ENCODE assay signal across 15 cellular contexts in the genomic region with DNA sequence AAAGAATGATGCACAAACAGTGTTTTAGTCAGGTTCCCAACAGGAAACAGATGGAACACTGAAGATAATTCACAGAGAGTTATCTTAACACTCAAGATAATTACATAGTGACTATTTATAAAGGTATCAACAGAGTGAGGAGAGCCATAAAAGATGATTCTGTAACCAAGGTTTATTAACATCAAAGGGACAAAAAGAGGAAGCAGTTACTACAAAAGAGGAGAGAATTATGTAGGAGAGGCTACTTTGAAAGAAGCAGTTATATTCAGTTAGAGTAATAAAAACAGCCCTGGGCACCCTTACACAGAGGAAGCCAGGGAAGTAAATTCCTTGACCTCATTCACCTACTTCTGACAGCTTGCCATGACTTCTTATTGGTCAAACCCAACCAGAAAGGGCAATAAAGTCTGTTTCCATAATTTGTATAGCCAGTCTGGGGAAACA.
A peak's percentile ranks its signal among the peaks of the same experiment; 100 is the strongest.
DNase-seq lines count a peak whose midpoint lies in the region; ATAC-seq, FAIRE-seq and TF ChIP-seq lines count a peak whose summit lies in the region.
"Had no signal": no experiment of that assay in that cellular context is flagged by ENCODE, and none has a peak within 500 bp of the region (broad histone marks: within the 10 kb centered on the region; RNA-seq: fewer than 3 reads in every experiment).

No MANE protein-coding gene starts in this region.

- H3K27ac ChIP-seq in GM12878 (ENCODE audit: control insufficient read depth, insufficient read depth) (no peak overlapping the region), kidney (ENCODE audit: low read depth in 2 of 2, low read length in 2 of 2) (no peak overlapping the region)
- H3K27ac ChIP-seq: tibial nerve had no signal

- H3K4me2 ChIP-seq in GM12878 (ENCODE audit: control insufficient read depth, insufficient read depth) = no peak overlapping the region

- TF ChIP-seq CTCF in Caco-2 (IDR thresholded peaks at IDR 0.05; ENCODE audit: insufficient read depth in 1 of 2, low read depth in 1 of 2, low read length in 1 of 2, severe bottlenecking in 1 of 2, unreplicated experiment in 1 of 2) (no peak), GM12878 (IDR thresholded peaks at IDR 0.05 in 2 of 3, conservative IDR thresholded peaks at IDR 0.05 in 1 of 3; ENCODE audit: control insufficient read depth in 2 of 3, extremely low read depth in 1 of 3, insufficient read depth in 1 of 3, low read depth in 3 of 3, low read length in 3 of 3) (no peak), kidney (IDR thresholded peaks at IDR 0.05; ENCODE audit: borderline replicate concordance, extremely low read depth, insufficient read depth) (no peak)

- no peaks in the 10 kb centered on the region for H3K36me3 Mint-ChIP-seq in Caco-2 (ENCODE audit: insufficient read depth, unreplicated experiment)

- BruUV-seq in Caco-2 (replicated peaks; lab: Mats Ljungman, UMichigan) (no TSS peak), GM12878 (replicated peaks; lab: Mats Ljungman, UMichigan) (no TSS peak)

- RAD21 ChIA-PET in GM12878 (lab: Charles Lee; ENCODE audit: unreplicated experiment) = interaction anchor here (0.9 to 1.5 kb wide), 4 partner anchors 10 to 204 kb away, joined by 3 to 5 read pairs (median 4); no protein-coding TSS in a partner anchor

- ATAC-seq in GM12878 = peak; percentile 88
- ATAC-seq: naive thymus-derived CD8-positive, alpha-beta T cell had no signal

- TF ChIP-seq RAD21 in GM12878 (IDR thresholded peaks at IDR 0.05; ENCODE audit: insufficient read depth, low read depth, low read length) = no peak

- H3K36me3 ChIP-seq in Caco-2 (ENCODE audit: control insufficient read depth, insufficient read depth, low read length) (no peaks in the 10 kb centered on the region), GM12878 (ENCODE audit: control insufficient read depth in 2 of 2, insufficient read depth in 2 of 2, low read length in 1 of 2) (no peaks in the 10 kb centered on the region), kidney (ENCODE audit: control insufficient read depth in 1 of 2, insufficient read depth in 2 of 2, low read length in 2 of 2) (no peaks in the 10 kb centered on the region)
- H3K36me3 ChIP-seq: tibial nerve had no signal

- in situ Hi-C loops in GM12878 (cut with MboI) = no loop called here

- no peak overlapping the region for H2AFZ ChIP-seq in GM12878 (ENCODE audit: control insufficient read depth, low read depth, low read length)

- no peaks in the 10 kb centered on the region for H4K20me1 ChIP-seq in GM12878 (ENCODE audit: control insufficient read depth, insufficient read depth)

- no peak overlapping the region for H3K4me3 Mint-ChIP-seq in Caco-2 (ENCODE audit: unreplicated experiment)
- H3K4me3 Mint-ChIP-seq: naive thymus-derived CD8-positive, alpha-beta T cell had no signal

- H3K4me3 ChIP-seq in Caco-2 (ENCODE audit: low read depth, low read length) = no peak overlapping the region
- no peak overlapping the region for H3K4me3 ChIP-seq in GM12878
- no peak overlapping the region for H3K4me3 ChIP-seq in kidney (ENCODE audit: low read length in 2 of 2)
- H3K4me3 ChIP-seq: tibial nerve had no signal

- H3K9ac ChIP-seq in GM12878 (ENCODE audit: control insufficient read depth, insufficient read depth, low read length) (no peak overlapping the region), kidney (ENCODE audit: low read length in 2 of 2) (no peak overlapping the region)

- DNase-seq in Caco-2 (peak in 1 of 2 experiments; percentile 22), LoVo (ENCODE audit: low spot score) (peak; percentile 60), NCI-H2227 treated with DMSO at 0.1 percent for 48 hours (lab: John Stamatoyannopoulos, UW) (peak; percentile 80), GM12878 (ENCODE audit: low read depth, low spot score) (no peak), DMS79 (lab: John Stamatoyannopoulos, UW) (no peak), NK-92 (lab: John Stamatoyannopoulos, UW; ENCODE audit: unreplicated experiment) (no peak), AG08395 (ENCODE audit: low spot score) (no peak), kidney (no peak)
- DNase-seq: activated CD4-positive, alpha-beta T cell treated with anti-CD3 and anti-CD28 coated beads, Interleukin-2, amount 50 U/mL, for 1 hour; activated T-cell treated with anti-CD3 and anti-CD28 coated beads, Interleukin-2, amount 50 U/mL, for 48 hours; glutamatergic neuron; naive thymus-derived CD8-positive, alpha-beta T cell; NCI-H2171; T-helper 2 cell had no signal

- peaks cover 2% of the 10 kb centered on the region for H3K27me3 Mint-ChIP-seq in Caco-2 (ENCODE audit: insufficient read depth, unreplicated experiment)
- H3K27me3 Mint-ChIP-seq: naive thymus-derived CD8-positive, alpha-beta T cell had no signal

- POLR2A ChIA-PET in Caco-2 (lab: Charles Lee) (no interaction called here), GM12878 (lab: Charles Lee) (interaction anchor here (0.7 kb wide), 2 partner anchors 12 to 321 kb away, joined by 3 read pairs; no protein-coding TSS in a partner anchor)

- H3K9me3 Mint-ChIP-seq in Caco-2 (ENCODE audit: unreplicated experiment) = no peaks in the 10 kb centered on the region

- SMC1A ChIA-PET in GM12878 (lab: Charles Lee; ENCODE audit: uncharacterized antibody, unreplicated experiment) = interaction anchor here (0.7 to 3.0 kb wide), 13 partner anchors 9 to 329 kb away, joined by 3 to 17 read pairs (median 4); no protein-coding TSS in a partner anchor

- H3K79me2 ChIP-seq in GM12878 (ENCODE audit: control insufficient read depth, insufficient read depth, low read length) = no peaks in the 10 kb centered on the region

- intact Hi-C loops in Caco-2 (cut with micrococcal nuclease; ENCODE audit: unreplicated experiment) = loop anchor here (5.0 kb wide), 1 partner anchor 327 kb away; a partner anchor contains a TSS
- intact Hi-C loops in GM12878 (cut with micrococcal nuclease; ENCODE audit: unreplicated experiment) = loop anchor here (10.0 kb wide), 1 partner anchor 234 kb away; no protein-coding TSS in a partner anchor
- intact Hi-C loops in kidney (cut with DNase I) = no loop called here

- TF ChIP-seq POLR2A in GM12878 (IDR thresholded peaks at IDR 0.05; ENCODE audit: low read depth, low read length) = no peak

- no peaks in the 10 kb centered on the region for H3K9me3 ChIP-seq in Caco-2
- H3K9me3 ChIP-seq in GM12878 (replicated peaks; ENCODE audit: control insufficient read depth, insufficient read depth, low read length) = no peaks in the 10 kb centered on the region
- no peaks in the 10 kb centered on the region for H3K9me3 ChIP-seq in kidney (ENCODE audit: control insufficient read depth in 1 of 2, low read length in 2 of 2)
- H3K9me3 ChIP-seq: tibial nerve had no signal

- FAIRE-seq in GM12878 (lab: Jason Lieb, UNC) (no peak), kidney (lab: Jason Lieb, UNC) (no peak)

- H3K4me1 Mint-ChIP-seq in Caco-2 (ENCODE audit: low read depth, unreplicated experiment) = peaks cover 7% of the 10 kb centered on the region

- H3K27me3 ChIP-seq in Caco-2 (replicated peaks; ENCODE audit: control insufficient read depth, insufficient read depth, low read length) (no peaks in the 10 kb centered on the region), GM12878 (replicated peaks in 1 of 2; ENCODE audit: control insufficient read depth in 2 of 2, insufficient read depth in 2 of 2, low read length in 1 of 2) (no peaks in the 10 kb centered on the region)
- H3K27me3 ChIP-seq: tibial nerve had no signal

- TF ChIP-seq EP300 in GM12878 (IDR thresholded peaks at IDR 0.05; ENCODE audit: borderline replicate concordance in 1 of 2, control insufficient read depth in 1 of 2, low read depth in 2 of 2, low read length in 2 of 2) = 0 out of 4 replicates have a peak, but pooled peaks have one; percentile 27 to 31

- CTCF ChIA-PET in Caco-2 (lab: Charles Lee) (no interaction called here), GM12878 (lab: Yijun Ruan, JAX) (interaction anchor here (0.6 to 1.5 kb wide), 6 partner anchors 9 to 715 kb away, joined by 3 to 5 read pairs (median 3); no protein-coding TSS in a partner anchor)

- peak overlapping the region; percentile 23 for H3K27ac Mint-ChIP-seq in Caco-2 (ENCODE audit: unreplicated experiment)

- H3K4me1 ChIP-seq in Caco-2 (0 out of 2 replicates have a peak, but pooled peaks cover 4% of the 10 kb centered on the region), GM12878 (ENCODE audit: control insufficient read depth, insufficient read depth, low read length) (no peaks in the 10 kb centered on the region), kidney (ENCODE audit: control insufficient read depth in 1 of 2, insufficient read depth in 1 of 2, low read depth in 1 of 2, low read length in 2 of 2) (no peaks in the 10 kb centered on the region)
- H3K4me1 ChIP-seq: tibial nerve had no signal

TF ChIP-seq in GM12878, 131 proteins besides CTCF, POLR2A, EP300 and RAD21 (continues in another document):
- no peak for TF ChIP-seq TAF1 (IDR thresholded peaks at IDR 0.05; ENCODE audit: borderline replicate concordance, low read depth, low read length)
- 0 out of 2 replicates have a peak, but pooled peaks have one; percentile 33 for TF ChIP-seq ZNF217 (IDR thresholded peaks at IDR 0.05)
- TF ChIP-seq SPI1 (IDR thresholded peaks at IDR 0.05; ENCODE audit: borderline replicate concordance, insufficient read depth, low read depth, low read length) = peak; percentile 45; the same call in 1 of the 2 replicates
- TF ChIP-seq PAX5 (IDR thresholded peaks at IDR 0.05; ENCODE audit: borderline replicate concordance, low read depth, low read length) = no peak
- TF ChIP-seq FOS (IDR thresholded peaks at IDR 0.05; ENCODE audit: borderline replicate concordance, extremely low read depth, insufficient read length) = no peak
- no peak for TF ChIP-seq STAT1 (conservative IDR thresholded peaks at IDR 0.05)
- no peak for TF ChIP-seq JUNB (IDR thresholded peaks at IDR 0.05)
- TF ChIP-seq BMI1 (IDR thresholded peaks at IDR 0.05; ENCODE audit: borderline replicate concordance) = no peak
- TF ChIP-seq, protein P1, sequence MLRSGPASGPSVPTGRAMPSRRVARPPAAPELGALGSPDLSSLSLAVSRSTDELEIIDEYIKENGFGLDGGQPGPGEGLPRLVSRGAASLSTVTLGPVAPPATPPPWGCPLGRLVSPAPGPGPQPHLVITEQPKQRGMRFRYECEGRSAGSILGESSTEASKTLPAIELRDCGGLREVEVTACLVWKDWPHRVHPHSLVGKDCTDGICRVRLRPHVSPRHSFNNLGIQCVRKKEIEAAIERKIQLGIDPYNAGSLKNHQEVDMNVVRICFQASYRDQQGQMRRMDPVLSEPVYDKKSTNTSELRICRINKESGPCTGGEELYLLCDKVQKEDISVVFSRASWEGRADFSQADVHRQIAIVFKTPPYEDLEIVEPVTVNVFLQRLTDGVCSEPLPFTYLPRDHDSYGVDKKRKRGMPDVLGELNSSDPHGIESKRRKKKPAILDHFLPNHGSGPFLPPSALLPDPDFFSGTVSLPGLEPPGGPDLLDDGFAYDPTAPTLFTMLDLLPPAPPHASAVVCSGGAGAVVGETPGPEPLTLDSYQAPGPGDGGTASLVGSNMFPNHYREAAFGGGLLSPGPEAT (IDR thresholded peaks at IDR 0.05; ENCODE audit: low read depth) = 0 out of 2 replicates have a peak, but pooled peaks have one; percentile 27
- TF ChIP-seq NBN (IDR thresholded peaks at IDR 0.05) = 0 out of 2 replicates have a peak, but pooled peaks have one; percentile 21
- 0 out of 2 replicates have a peak, but pooled peaks have one; percentile 36 for TF ChIP-seq IKZF1 (conservative IDR thresholded peaks at IDR 0.05)
- TF ChIP-seq GABPA (IDR thresholded peaks at IDR 0.05; ENCODE audit: low read depth) = no peak
- peak; percentile 40 for TF ChIP-seq DPF2 (IDR thresholded peaks at IDR 0.05)

Comparison
In these comparisons a context has a peak if more than half of its experiments do, and no peak if none do; other contexts are left out.
1. DNase-seq: peak in LoVo (single experiment) and NCI-H2227 treated with DMSO at 0.1 percent for 48 hours (single experiment); none in GM12878 (single experiment), DMS79 (single experiment), NK-92 (single experiment), AG08395 (single experiment) and kidney (single experiment).